ENCODE assay signal across 11 cellular contexts in genomic region chr17:57406981-57407286, GRCh38.
A peak's percentile ranks its signal among the peaks of the same experiment; 100 is the strongest.
DNase-seq lines count a peak whose midpoint lies in the region; ATAC-seq and TF ChIP-seq lines count a peak whose summit lies in the region.
"Had no signal": no experiment of that assay in that cellular context is flagged by ENCODE, and none has a peak within 500 bp of the region (broad histone marks: within the 10 kb centered on the region; RNA-seq: fewer than 3 reads in every experiment).

No MANE protein-coding gene starts in this region.

- peaks cover 29% of the 10 kb centered on the region for H3K4me1 ChIP-seq in CD8-positive, alpha-beta T cell (ENCODE audit: insufficient read depth, low read length)
- H3K4me1 ChIP-seq in HUES64 (ENCODE audit: insufficient read depth, low read length), result peaks cover 49% of the 10 kb centered on the region
- H3K4me1 ChIP-seq in ectodermal cell (ENCODE audit: control insufficient read depth, insufficient read depth, low read length), result peaks cover 65% of the 10 kb centered on the region

- no peak overlapping the region for H3K27ac ChIP-seq in CD8-positive, alpha-beta T cell (ENCODE audit: low read depth, low read length)
- H3K27ac ChIP-seq in HUES64 (ENCODE audit: low read depth, low read length) (peak overlapping the region; percentile 49), ectodermal cell (ENCODE audit: insufficient read depth, low read depth, low read length, poor library complexity, severe bottlenecking) (peak overlapping the region; percentile 89)

- peaks cover 6% of the 10 kb centered on the region for H3K36me3 ChIP-seq in CD8-positive, alpha-beta T cell (ENCODE audit: insufficient read depth, low read length)
- H3K36me3 ChIP-seq in HUES64 (ENCODE audit: insufficient read depth, low read length) (peaks cover 1% of the 10 kb centered on the region; the same call in 1 of the 2 replicates), ectodermal cell (ENCODE audit: control insufficient read depth, insufficient read depth, low read length) (peaks cover 7% of the 10 kb centered on the region)
- H3K36me3 ChIP-seq: adrenal gland had no signal

- peaks cover 58% of the 10 kb centered on the region for H3K4me1 Mint-ChIP-seq in CD8-positive, alpha-beta T cell (ENCODE audit: low read depth)
- peaks cover 49% of the 10 kb centered on the region for H3K4me1 Mint-ChIP-seq in progenitor cell of endocrine pancreas (ENCODE audit: low read depth)

- H3K27me3 Mint-ChIP-seq in CD8-positive, alpha-beta T cell (ENCODE audit: low read depth), result no peaks in the 10 kb centered on the region
- no peaks in the 10 kb centered on the region for H3K27me3 Mint-ChIP-seq in progenitor cell of endocrine pancreas
- H3K27me3 Mint-ChIP-seq: IgD-negative memory B cell had no signal

- TF ChIP-seq CTCF in CD8-positive, alpha-beta T cell (IDR thresholded peaks at IDR 0.05), result no peak
- TF ChIP-seq CTCF in progenitor cell of endocrine pancreas (IDR thresholded peaks at IDR 0.05; ENCODE audit: unreplicated experiment), result no peak

- no peaks in the 10 kb centered on the region for H3K9me3 Mint-ChIP-seq in CD8-positive, alpha-beta T cell
- H3K9me3 Mint-ChIP-seq in progenitor cell of endocrine pancreas (ENCODE audit: low read depth), result no peaks in the 10 kb centered on the region
- H3K9me3 Mint-ChIP-seq: IgD-negative memory B cell had no signal

- no peaks in the 10 kb centered on the region for H3K9me3 ChIP-seq in CD8-positive, alpha-beta T cell (ENCODE audit: low read length)
- H3K9me3 ChIP-seq in HUES64 (ENCODE audit: insufficient read depth, low read depth, low read length) (no peaks in the 10 kb centered on the region), ectodermal cell (ENCODE audit: control insufficient read depth, low read length) (no peaks in the 10 kb centered on the region)
- H3K9me3 ChIP-seq: adrenal gland had no signal

- H3K4me3 Mint-ChIP-seq in CD8-positive, alpha-beta T cell, result peak overlapping the region; percentile 30
- H3K4me3 Mint-ChIP-seq in progenitor cell of endocrine pancreas (ENCODE audit: low read depth), result no peak overlapping the region

- H3K4me3 ChIP-seq in CD8-positive, alpha-beta T cell (ENCODE audit: low read depth, low read length), result no peak overlapping the region
- H3K4me3 ChIP-seq in HUES64 (ENCODE audit: low read length) (no peak overlapping the region), ectodermal cell (ENCODE audit: insufficient read depth, low read depth, low read length) (peak overlapping the region; percentile 1)
- H3K4me3 ChIP-seq: adrenal gland had no signal

- POLR2A ChIA-PET in CD8-positive, alpha-beta T cell (lab: Charles Lee), result no interaction called here

- DNase-seq in CD8-positive, alpha-beta T cell, result no peak
- no peak for DNase-seq in progenitor cell of endocrine pancreas (ENCODE audit: low spot score, unreplicated experiment)
- DNase-seq in DMS 273 treated with DMSO at 0.1 percent for 48 hours (lab: John Stamatoyannopoulos, UW), result no peak
- DNase-seq in stimulated activated CD4-positive, alpha-beta T cell treated with anti-CD3 and anti-CD28 coated beads, Interleukin-2, amount 100 ng/mL, for 48 hours, result no peak
- DNase-seq: activated CD4-positive, CD25-positive, alpha-beta regulatory T cell treated with anti-CD3 and anti-CD28 coated beads, Interleukin-2, amount 50 U/mL, for 72 hours; adrenal gland; DMS79 had no signal

- WGBS in HUES64, result 85% methylated on average over 12 of the region's 12 CpGs
- WGBS in ectodermal cell, 2 experiments, result 67 to 70% methylated on average over 12 of the region's 12 CpGs

- CTCF ChIA-PET in CD8-positive, alpha-beta T cell (lab: Charles Lee), result interaction anchor here (1.1 kb wide), 1 partner anchor 16 kb away, joined by 3 read pairs; no protein-coding TSS in a partner anchor

- H3K27me3 ChIP-seq in CD8-positive, alpha-beta T cell (ENCODE audit: insufficient read depth, low read length), result no peaks in the 10 kb centered on the region
- H3K27me3 ChIP-seq in HUES64 (ENCODE audit: insufficient read depth, low read length), result no peaks in the 10 kb centered on the region
- H3K27me3 ChIP-seq in ectodermal cell (ENCODE audit: control insufficient read depth, insufficient read depth, low read length, poor library complexity, severe bottlenecking), result no peaks in the 10 kb centered on the region
- H3K27me3 ChIP-seq: adrenal gland had no signal

- peak overlapping the region; percentile 24 for H3K27ac Mint-ChIP-seq in CD8-positive, alpha-beta T cell
- H3K27ac Mint-ChIP-seq in progenitor cell of endocrine pancreas, result peak overlapping the region; percentile 97

- intact Hi-C loops in CD8-positive, alpha-beta T cell (cut with DNase I, micrococcal nuclease), result loop anchor here in 1 of 2 experiments (5.0 kb wide), 1 partner anchor 165 kb away; no protein-coding TSS in a partner anchor

- ATAC-seq in CD8-positive, alpha-beta T cell, result no peak
- ATAC-seq in HG02870 (IDR thresholded peaks at IDR 0.05; ENCODE audit: unreplicated experiment), result no peak

- H3K36me3 Mint-ChIP-seq in CD8-positive, alpha-beta T cell, result peaks cover 45% of the 10 kb centered on the region
- H3K36me3 Mint-ChIP-seq in progenitor cell of endocrine pancreas (ENCODE audit: insufficient read depth), result peaks cover 4% of the 10 kb centered on the region

- H3K9ac ChIP-seq in HUES64 (ENCODE audit: low read depth, low read length), result peak overlapping the region; percentile 49; the same call in 1 of the 2 replicates
